In the genomic region with DNA sequence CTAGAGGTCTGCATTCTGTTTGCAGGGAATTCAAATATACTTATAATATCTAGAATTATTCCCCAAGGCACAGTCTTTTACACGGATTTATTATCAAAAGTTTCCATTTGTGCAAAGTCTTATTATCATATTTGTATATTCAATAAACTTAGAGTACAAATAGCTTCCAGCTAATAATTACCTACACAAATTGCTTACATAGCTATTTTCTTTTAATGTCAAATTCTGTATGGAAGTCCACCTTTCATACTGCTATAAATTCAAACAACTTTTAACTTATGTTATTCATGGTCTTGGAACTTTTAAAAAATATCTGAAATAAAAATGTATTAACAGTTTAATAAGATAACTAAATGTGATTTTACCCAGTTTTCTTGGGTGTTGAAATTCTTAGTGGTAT, we compare ENCODE assay signal across 2 cellular contexts.
A peak's percentile ranks its signal among the peaks of the same experiment; 100 is the strongest.
TF ChIP-seq lines count a peak whose summit lies in the region.

No MANE protein-coding gene starts in this region.

TF ChIP-seq in HepG2, 621 proteins besides CTCF, POLR2A, EP300 and RAD21:
- no peak for TF ChIP-seq MED1 (CRISPR knock-in tag; IDR thresholded peaks at IDR 0.05)
- TF ChIP-seq MAFF (IDR thresholded peaks at IDR 0.05; ENCODE audit: low read depth, low read length), result peak; percentile 66
- TF ChIP-seq MAFK (conservative IDR thresholded peaks at IDR 0.05 in 1 of 2, IDR thresholded peaks at IDR 0.05 in 1 of 2; ENCODE audit: low read length in 2 of 2), result peak; percentile 59 to 82; a peak in 3 of 4 replicates

TF ChIP-seq in K562, 482 proteins besides CTCF, POLR2A, EP300 and RAD21:
- no peak for TF ChIP-seq STAG1 (CRISPR knock-in tag; IDR thresholded peaks at IDR 0.05; ENCODE audit: borderline replicate concordance)
- TF ChIP-seq MAFG (tag; conservative IDR thresholded peaks at IDR 0.05), result 0 out of 2 replicates have a peak, but pooled peaks have one; percentile 25
- TF ChIP-seq C11orf30 (IDR thresholded peaks at IDR 0.05; ENCODE audit: low read depth), result 0 out of 2 replicates have a peak, but pooled peaks have one; percentile 39
- peak; percentile 52; the same call in 1 of the 2 replicates for TF ChIP-seq MAFF (IDR thresholded peaks at IDR 0.05; ENCODE audit: low read length)
- TF ChIP-seq, protein P1, sequence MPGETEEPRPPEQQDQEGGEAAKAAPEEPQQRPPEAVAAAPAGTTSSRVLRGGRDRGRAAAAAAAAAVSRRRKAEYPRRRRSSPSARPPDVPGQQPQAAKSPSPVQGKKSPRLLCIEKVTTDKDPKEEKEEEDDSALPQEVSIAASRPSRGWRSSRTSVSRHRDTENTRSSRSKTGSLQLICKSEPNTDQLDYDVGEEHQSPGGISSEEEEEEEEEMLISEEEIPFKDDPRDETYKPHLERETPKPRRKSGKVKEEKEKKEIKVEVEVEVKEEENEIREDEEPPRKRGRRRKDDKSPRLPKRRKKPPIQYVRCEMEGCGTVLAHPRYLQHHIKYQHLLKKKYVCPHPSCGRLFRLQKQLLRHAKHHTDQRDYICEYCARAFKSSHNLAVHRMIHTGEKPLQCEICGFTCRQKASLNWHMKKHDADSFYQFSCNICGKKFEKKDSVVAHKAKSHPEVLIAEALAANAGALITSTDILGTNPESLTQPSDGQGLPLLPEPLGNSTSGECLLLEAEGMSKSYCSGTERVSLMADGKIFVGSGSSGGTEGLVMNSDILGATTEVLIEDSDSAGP (CRISPR knock-in tag; IDR thresholded peaks at IDR 0.05), result no peak
- TF ChIP-seq MAFK (IDR thresholded peaks at IDR 0.05; ENCODE audit: low read length), result peak; percentile 53; the same call in 1 of the 2 replicates
